ENCODE assay signal across 10 cellular contexts in the genomic region with DNA sequence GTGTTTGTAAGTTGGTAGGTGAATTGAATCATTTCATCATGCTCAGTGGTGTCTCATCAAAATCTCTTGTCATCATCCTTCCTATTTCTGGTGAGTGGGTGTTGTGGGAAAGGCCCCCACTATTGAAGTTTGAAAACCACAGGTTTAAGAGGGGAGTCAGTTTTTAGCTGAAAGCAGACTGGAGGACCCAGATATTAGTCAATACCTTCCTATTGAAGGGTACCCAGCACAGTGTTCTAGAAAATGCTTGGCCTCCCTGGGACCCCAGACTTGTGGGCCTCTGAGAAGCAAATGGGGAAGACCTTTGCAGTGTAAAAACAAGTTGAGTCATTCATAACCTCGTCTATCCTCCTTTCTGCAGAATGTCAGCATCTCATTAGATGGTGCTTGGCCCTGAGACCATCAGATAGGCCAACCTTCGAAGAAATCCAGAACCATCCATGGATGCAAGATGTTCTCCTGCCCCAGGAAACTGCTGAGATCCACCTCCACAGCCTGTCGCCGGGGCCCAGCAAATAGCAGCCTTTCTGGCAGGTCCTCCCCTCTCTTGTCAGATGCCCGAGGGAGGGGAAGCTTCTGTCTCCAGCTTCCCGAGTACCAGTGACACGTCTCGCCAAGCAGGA.
DNase-seq lines count a peak whose midpoint lies in the region; ATAC-seq and TF ChIP-seq lines count a peak whose summit lies in the region.
"Had no signal": no experiment of that assay in that cellular context is flagged by ENCODE, and none has a peak within 500 bp of the region (broad histone marks: within the 10 kb centered on the region; RNA-seq: fewer than 3 reads in every experiment).

No MANE protein-coding gene starts in this region.

- H3K9me3 Mint-ChIP-seq in effector memory CD8-positive, alpha-beta T cell: no peaks in the 10 kb centered on the region

- no peak overlapping the region for H3K4me3 ChIP-seq in HEK293 (ENCODE audit: low read depth, low read length)

- H3K27ac ChIP-seq in HEK293 (ENCODE audit: extremely low read depth, low read depth, low read length): no peak overlapping the region

- POLR2A ChIA-PET in HEK293 (lab: Yijun Ruan, JAX): interaction anchor here (0.7 to 5.9 kb wide), 5 partner anchors 16 to 153 kb away, joined by 3 to 82 read pairs (median 3); no protein-coding TSS in a partner anchor

- in situ Hi-C loops in KBM-7 (cut with MboI; ENCODE audit: low pct_unique_long_range_greater_than_20kb, low sequenced_read_pairs): loop anchor here (10.0 kb wide), 1 partner anchor 119 kb away; no protein-coding TSS in a partner anchor

- no peak for TF ChIP-seq CTCF in HEK293 (tag by site-specific recombination; IDR thresholded peaks at IDR 0.05)

- peaks cover 3% of the 10 kb centered on the region for H3K4me1 ChIP-seq in HEK293 (ENCODE audit: control insufficient read depth, insufficient read depth, low read length)

- peaks cover 6 to 40% of the 10 kb centered on the region in 2 experiments; a peak in 1 of 3 replicates for H3K36me3 ChIP-seq in HEK293 (ENCODE audit: control insufficient read depth in 2 of 2, insufficient read depth in 1 of 2, low read length in 2 of 2)

- peak; percentile 25 to 47 for DNase-seq in activated CD4-positive, alpha-beta T cell treated with anti-CD3 and anti-CD28 coated beads, Interleukin-2, amount 50 U/mL, for 4 hours
- no peak for DNase-seq in effector memory CD8-positive, alpha-beta T cell
- DNase-seq in stimulated activated CD4-positive, alpha-beta T cell treated with anti-CD3 and anti-CD28 coated beads, Interleukin-4, amount 100 ng/mL, for 48 hours (ENCODE audit: low read depth in 2 of 2): peak; percentile 24 to 42
- no peak for DNase-seq in COR-L47 (lab: John Stamatoyannopoulos, UW)
- DNase-seq in iPS-NIHi7 (ENCODE audit: extremely low spot score): no peak
- no peak for DNase-seq in hippocampal formation (lab: John Stamatoyannopoulos, UW)
- DNase-seq in KBM-7: no peak
- DNase-seq: NCI-H1436 treated with DMSO at 0.1 percent for 48 hours had no signal

- ATAC-seq in effector memory CD8-positive, alpha-beta T cell (replicated peaks): no peak
- ATAC-seq: HCT116 had no signal

- H3K27me3 Mint-ChIP-seq in effector memory CD8-positive, alpha-beta T cell: no peaks in the 10 kb centered on the region

- CTCF ChIA-PET in HEK293 (lab: Yijun Ruan, JAX): interaction anchor here (0.6 to 18.8 kb wide), 14 partner anchors 13 to 408 kb away, joined by 3 to 401 read pairs (median 8); no protein-coding TSS in a partner anchor

- H3K36me3 Mint-ChIP-seq in effector memory CD8-positive, alpha-beta T cell (ENCODE audit: insufficient read depth): peaks cover 80% of the 10 kb centered on the region

- H3K4me3 Mint-ChIP-seq in effector memory CD8-positive, alpha-beta T cell: peak overlapping the region; percentile 94 to 96

- peak overlapping the region; percentile 95 to 98 for H3K27ac Mint-ChIP-seq in effector memory CD8-positive, alpha-beta T cell

- H3K4me1 Mint-ChIP-seq in effector memory CD8-positive, alpha-beta T cell (ENCODE audit: low read depth in 2 of 2): peaks cover 60 to 64% of the 10 kb centered on the region in 2 donors

- no peaks in the 10 kb centered on the region for H3K9me3 ChIP-seq in HEK293 (ENCODE audit: control insufficient read depth, insufficient read depth, low read depth, low read length)

TF ChIP-seq in HEK293, 187 proteins besides CTCF, POLR2A, EP300 and RAD21:
- TF ChIP-seq, protein P1, sequence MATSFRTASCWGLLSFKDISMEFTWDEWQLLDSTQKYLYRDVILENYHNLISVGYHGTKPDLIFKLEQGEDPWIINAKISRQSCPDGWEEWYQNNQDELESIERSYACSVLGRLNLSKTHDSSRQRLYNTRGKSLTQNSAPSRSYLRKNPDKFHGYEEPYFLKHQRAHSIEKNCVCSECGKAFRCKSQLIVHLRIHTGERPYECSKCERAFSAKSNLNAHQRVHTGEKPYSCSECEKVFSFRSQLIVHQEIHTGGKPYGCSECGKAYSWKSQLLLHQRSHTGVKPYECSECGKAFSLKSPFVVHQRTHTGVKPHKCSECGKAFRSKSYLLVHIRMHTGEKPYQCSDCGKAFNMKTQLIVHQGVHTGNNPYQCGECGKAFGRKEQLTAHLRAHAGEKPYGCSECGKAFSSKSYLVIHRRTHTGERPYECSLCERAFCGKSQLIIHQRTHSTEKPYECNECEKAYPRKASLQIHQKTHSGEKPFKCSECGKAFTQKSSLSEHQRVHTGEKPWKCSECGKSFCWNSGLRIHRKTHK (tag by site-specific recombination; IDR thresholded peaks at IDR 0.05): no peak
- TF ChIP-seq ZBTB48 (tag by site-specific recombination; IDR thresholded peaks at IDR 0.05) (no peak), ZFHX2 (tag by site-specific recombination; conservative IDR thresholded peaks at IDR 0.05) (peak; percentile 40; the same call in 1 of the 2 replicates), WT1 (tag by site-specific recombination; IDR thresholded peaks at IDR 0.05) (no peak), HOXD13 (CRISPR knock-in tag; IDR thresholded peaks at IDR 0.05; ENCODE audit: borderline replicate concordance) (no peak), ZNF549 (tag by site-specific recombination; IDR thresholded peaks at IDR 0.05) (no peak), ZNF621 (tag by site-specific recombination; IDR thresholded peaks at IDR 0.05) (no peak), ZNF514 (tag by site-specific recombination; IDR thresholded peaks at IDR 0.05) (no peak)
- TF ChIP-seq, protein P2, sequence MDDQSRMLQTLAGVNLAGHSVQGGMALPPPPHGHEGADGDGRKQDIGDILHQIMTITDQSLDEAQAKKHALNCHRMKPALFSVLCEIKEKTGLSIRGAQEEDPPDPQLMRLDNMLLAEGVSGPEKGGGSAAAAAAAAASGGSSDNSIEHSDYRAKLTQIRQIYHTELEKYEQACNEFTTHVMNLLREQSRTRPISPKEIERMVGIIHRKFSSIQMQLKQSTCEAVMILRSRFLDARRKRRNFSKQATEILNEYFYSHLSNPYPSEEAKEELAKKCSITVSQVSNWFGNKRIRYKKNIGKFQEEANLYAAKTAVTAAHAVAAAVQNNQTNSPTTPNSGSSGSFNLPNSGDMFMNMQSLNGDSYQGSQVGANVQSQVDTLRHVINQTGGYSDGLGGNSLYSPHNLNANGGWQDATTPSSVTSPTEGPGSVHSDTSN (CRISPR knock-in tag; IDR thresholded peaks at IDR 0.05): no peak

Comparison
In these comparisons a context has a peak if more than half of its experiments do, and no peak if none do; other contexts are left out.
1. DNase-seq: peak in activated CD4-positive, alpha-beta T cell treated with anti-CD3 and anti-CD28 coated beads, Interleukin-2, amount 50 U/mL, for 4 hours (2 of 2) and stimulated activated CD4-positive, alpha-beta T cell treated with anti-CD3 and anti-CD28 coated beads, Interleukin-4, amount 100 ng/mL, for 48 hours (2 of 2); none in effector memory CD8-positive, alpha-beta T cell (0 of 3), COR-L47 (single experiment), iPS-NIHi7 (single experiment), hippocampal formation (0 of 2) and KBM-7 (single experiment).